9 cellular contexts compared by ENCODE assay signal in genomic region chr2:119234021-119235019, GRCh38. TPM values are rescaled to one million over a fixed set of nuclear protein-coding genes. Genes with fewer than 3 reads are reported as not detected.
A peak's percentile ranks its signal among the peaks of the same experiment; 100 is the strongest.
DNase-seq lines count a peak whose midpoint lies in the region; ATAC-seq, FAIRE-seq and TF ChIP-seq lines count a peak whose summit lies in the region.
"Had no signal": no experiment of that assay in that cellular context is flagged by ENCODE, and none has a peak within 500 bp of the region (broad histone marks: within the 10 kb centered on the region; RNA-seq: fewer than 3 reads in every experiment).

No MANE protein-coding gene starts in this region.

- no peak overlapping the region for H2BK5ac ChIP-seq in H1 (ENCODE audit: low read depth, low read length)

- no peak overlapping the region for H3K14ac ChIP-seq in H1 (ENCODE audit: insufficient read length)

- H3K79me2 ChIP-seq in H1 (ENCODE audit: control insufficient read depth in 1 of 2, insufficient read depth in 2 of 2, low read length in 2 of 2): no peaks in the 10 kb centered on the region

- no peak overlapping the region for H3K23ac ChIP-seq in H1 (ENCODE audit: insufficient read length)

- H4K91ac ChIP-seq in H1 (replicated peaks; ENCODE audit: insufficient read length, low read length): no peak overlapping the region

- H3K56ac ChIP-seq in H1 (replicated peaks; ENCODE audit: insufficient read length, low read depth, low read length): no peak overlapping the region

- no peaks in the 10 kb centered on the region for H3K36me3 ChIP-seq in H1 (ENCODE audit: control insufficient read depth in 2 of 4, insufficient read depth in 4 of 4, low read length in 3 of 4)
- H3K36me3 ChIP-seq in gastrocnemius medialis: no peaks in the 10 kb centered on the region
- H3K36me3 ChIP-seq in uterus: no peaks in the 10 kb centered on the region

- peak overlapping the region; percentile 74; the same call in 1 of the 2 replicates for H4K8ac ChIP-seq in H1 (ENCODE audit: extremely low read depth, insufficient read depth, low read length)

- H3K9ac ChIP-seq in H1 (replicated peaks in 1 of 4; ENCODE audit: extremely low read depth in 1 of 4, low read depth in 3 of 4, low read length in 3 of 4): no peak overlapping the region

- H3K4me1 ChIP-seq in H1 (replicated peaks in 1 of 4; ENCODE audit: control insufficient read depth in 3 of 4, insufficient read depth in 4 of 4, low read length in 3 of 4) (peaks cover 11 to 29% (median 17%) of the 10 kb centered on the region in 4 experiments), gastrocnemius medialis (peaks cover 78 to 80% of the 10 kb centered on the region in 2 donors), uterus (no peaks in the 10 kb centered on the region)

- H2AFZ ChIP-seq in H1 (ENCODE audit: low read length): no peak overlapping the region

- H3K27ac ChIP-seq in H1 (ENCODE audit: low read depth, low read length) (no peak overlapping the region), gastrocnemius medialis (peak overlapping the region; percentile 84 to 87 (median 85)), uterus (no peak overlapping the region)

- H2BK20ac ChIP-seq in H1 (ENCODE audit: low read length): no peak overlapping the region

- no peak overlapping the region for H3K4me2 ChIP-seq in H1 (ENCODE audit: insufficient read depth in 1 of 2, low read depth in 2 of 2, low read length in 2 of 2)

- peaks cover 2 to 12% of the 10 kb centered on the region in 2 experiments for H4K20me1 ChIP-seq in H1 (replicated peaks in 1 of 2; ENCODE audit: control insufficient read depth in 1 of 2, insufficient read depth in 2 of 2, low read length in 2 of 2)

- no peak overlapping the region for H2BK15ac ChIP-seq in H1 (ENCODE audit: low read length)

- TF ChIP-seq POLR2A in H1 (IDR thresholded peaks at IDR 0.05; ENCODE audit: control extremely low read depth in 1 of 2, low read depth in 2 of 2, low read length in 2 of 2) (no peak), gastrocnemius medialis (IDR thresholded peaks at IDR 0.05) (no peak), uterus (IDR thresholded peaks at IDR 0.05) (no peak)

- DNase-seq in SIG-M5 treated with dmso at 0.1 percent for 504 hours (lab: John Stamatoyannopoulos, UW; ENCODE audit: unreplicated experiment) (peak; percentile 14), SIG-M5 (lab: John Stamatoyannopoulos, UW) (no peak), NCI-H69 (lab: John Stamatoyannopoulos, UW) (peak; percentile 56), H1 (ENCODE audit: low read depth in 1 of 2, low spot score in 2 of 2) (peak in 1 of 2 experiments; percentile 70), gastrocnemius medialis (peak in 1 of 2 donors; percentile 67), medulla oblongata (ENCODE audit: extremely low spot score) (no peak), superior temporal gyrus (ENCODE audit: extremely low spot score) (no peak), uterus (no peak)
- DNase-seq: immature natural killer cell had no signal

- no peak overlapping the region for H2AK5ac ChIP-seq in H1 (ENCODE audit: low read depth, low read length)

- TF ChIP-seq RAD21 in H1 (IDR thresholded peaks at IDR 0.05 in 1 of 2, conservative IDR thresholded peaks at IDR 0.05 in 1 of 2; ENCODE audit: low read depth in 2 of 2, low read length in 2 of 2): peak; percentile 28 to 47

- H3K4ac ChIP-seq in H1 (replicated peaks; ENCODE audit: insufficient read length, low read depth, low read length): no peak overlapping the region

- intact Hi-C loops in gastrocnemius medialis (cut with DNase I; ENCODE audit: low total_unique reads) (loop anchor here (5.0 to 10.0 kb wide), 2 partner anchors 133 to 250 kb away; partner anchors contain the start of genes C2orf76 and DBI), uterus (cut with DNase I; ENCODE audit: low total_unique reads) (no loop called here)

- in situ Hi-C loops in gastrocnemius medialis (cut with MboI; ENCODE audit: low sequenced_read_pairs in 4 of 4): no loop called here

- H3K27me3 ChIP-seq in H1 (replicated peaks in 1 of 4; ENCODE audit: control insufficient read depth in 3 of 4, extremely low read depth in 1 of 4, insufficient read depth in 3 of 4, low read length in 3 of 4) (no peaks in the 10 kb centered on the region), gastrocnemius medialis (no peaks in the 10 kb centered on the region), uterus (no peaks in the 10 kb centered on the region)

- no peak overlapping the region for H3K18ac ChIP-seq in H1 (ENCODE audit: extremely low read depth, low read length)

- peak; percentile 39 to 71 for ATAC-seq in gastrocnemius medialis

- TF ChIP-seq CTCF in H1 (IDR thresholded peaks at IDR 0.05; ENCODE audit: control extremely low read depth in 1 of 3, insufficient read depth in 1 of 3, low read depth in 1 of 3, low read length in 3 of 3): peak; percentile 33 to 61 (median 47)
- peak in 2 of 5 experiments; percentile 9 to 41 for TF ChIP-seq CTCF in gastrocnemius medialis (IDR thresholded peaks at IDR 0.05 in 4 of 5, conservative IDR thresholded peaks at IDR 0.05 in 1 of 5)
- no peak for TF ChIP-seq CTCF in uterus (IDR thresholded peaks at IDR 0.05)

- no peak overlapping the region for H2BK12ac ChIP-seq in H1 (ENCODE audit: low read depth, low read length)

- POLR2A ChIA-PET in H1 (lab: Charles Lee; ENCODE audit: partially characterized antibody): interaction anchor here (1.4 to 1.8 kb wide), 2 partner anchors 10 to 30 kb away, joined by 3 to 5 read pairs; partner anchors contain the start of gene STEAP3

- H2BK120ac ChIP-seq in H1 (replicated peaks; ENCODE audit: low read depth, low read length): no peak overlapping the region

- peak; percentile 65 for FAIRE-seq in H1 (lab: Jason Lieb, UNC)

- 72% methylated on average over 12 of the region's 13 CpGs; no CpG with 5 or more reads in 1 of the 2 experiments for WGBS in H1 (ENCODE audit: extremely low coverage in 1 of 2, insufficient coverage in 1 of 2, insufficient read length in 1 of 2, insufficient replicate concordance in 2 of 2, low coverage in 1 of 2, low lambda C conversion rate in 2 of 2, missing lambda C conversion rate in 1 of 2), 2 experiments

- no peak overlapping the region for H3K4me3 ChIP-seq in H1 (ENCODE audit: extremely low read depth in 1 of 4, insufficient read depth in 2 of 4, low read depth in 3 of 4, low read length in 4 of 4)
- no peak overlapping the region for H3K4me3 ChIP-seq in gastrocnemius medialis
- H3K4me3 ChIP-seq in uterus: no peak overlapping the region

- peaks cover 12% of the 10 kb centered on the region; the same call in 1 of the 2 replicates for H3K79me1 ChIP-seq in H1 (ENCODE audit: low read depth, low read length)

- no peak overlapping the region for H4K5ac ChIP-seq in H1 (ENCODE audit: insufficient read length, low read depth, low read length)

- CTCF ChIA-PET in H1 (lab: Charles Lee; ENCODE audit: partially characterized antibody): interaction anchor here (0.6 to 5.5 kb wide), 30 partner anchors 9 to 351 kb away, joined by 3 to 36 read pairs (median 4); partner anchors contain the start of gene STEAP3

- H3K9me3 ChIP-seq in H1 (ENCODE audit: insufficient read depth in 2 of 2, low read depth in 1 of 2, low read length in 1 of 2) (no peaks in the 10 kb centered on the region), gastrocnemius medialis (no peaks in the 10 kb centered on the region), uterus (no peaks in the 10 kb centered on the region)

- no peak for TF ChIP-seq EP300 in H1 (IDR thresholded peaks at IDR 0.05; ENCODE audit: borderline replicate concordance in 1 of 2, low read depth in 2 of 2, low read length in 2 of 2)

- H3K23me2 ChIP-seq in H1 (ENCODE audit: low read depth, low read length): 0 out of 2 replicates have a peak, but pooled peaks cover 2% of the 10 kb centered on the region

TF ChIP-seq in H1, 55 proteins besides CTCF, POLR2A, EP300 and RAD21:
- peak; percentile 89 to 91; a peak in 3 of 4 replicates for TF ChIP-seq SIN3A (conservative IDR thresholded peaks at IDR 0.05 in 1 of 2, IDR thresholded peaks at IDR 0.05 in 1 of 2; ENCODE audit: low read depth in 1 of 2, low read length in 2 of 2)
- TF ChIP-seq MAX (IDR thresholded peaks at IDR 0.05): peak; percentile 44; the same call in 1 of the 2 replicates
- no peak for TF ChIP-seq RXRA (IDR thresholded peaks at IDR 0.05; ENCODE audit: insufficient read depth, low read depth, low read length)
- peak; percentile 19 for TF ChIP-seq TAF7 (optimal IDR thresholded peaks at IDR 0.05; ENCODE audit: borderline replicate concordance, low read depth, low read length)
- TF ChIP-seq HDAC2 (IDR thresholded peaks at IDR 0.05; ENCODE audit: borderline replicate concordance in 1 of 2, low read depth in 2 of 2, low read length in 2 of 2): 0 out of 4 replicates have a peak, but pooled peaks of 1 of the 2 experiments have one; percentile 41
- TF ChIP-seq TBP (IDR thresholded peaks at IDR 0.05; ENCODE audit: low read depth, low read length): no peak
- peak; percentile 37; the same call in 1 of the 2 replicates for TF ChIP-seq YY1 (IDR thresholded peaks at IDR 0.05; ENCODE audit: low read depth, low read length)
TF ChIP-seq in H1: peak in this region for 5.

RNA-seq across cellular contexts. Expression of gene STEAP3, which starts 10.7 kb away (rescaled TPM):
- 21.7 and 22.2 TPM in 2 replicates for total RNA-seq in H1 (2021; fragmentation: NEBNext Ultra II Directional; extraction: Animal tissue kit (Norgen Biotek cat#: 25700))
- 27.9 and 40.1 TPM in 2 replicates for polyA plus RNA-seq in H1 (2011; rRNA removed)
- 18.9 TPM for polyA plus RNA-seq in H1 (2011; cell fraction: cytosol; rRNA removed)
- polyA plus RNA-seq in H1 (2011; cell fraction: nucleus; rRNA removed): 37.7 TPM
- polyA plus RNA-seq in H1 (2012, experiment 1 of 2): 18.7 to 23.4 TPM (median 21.9 TPM) in 4 replicates
- 19.4 TPM for polyA plus RNA-seq in H1 (2012, experiment 2 of 2)
- polyA plus RNA-seq in H1 (2013, experiment 1 of 2): 25.2 TPM
- polyA plus RNA-seq in H1 (2013, experiment 2 of 2): 25.2 TPM
- polyA minus RNA-seq in H1 (2011; rRNA and poly(A)+ RNA removed): 21.9 and 35.2 TPM in 2 replicates
- 23.3 TPM for polyA minus RNA-seq in H1 (2011; cell fraction: cytosol; rRNA and poly(A)+ RNA removed)
- 23.5 TPM for polyA minus RNA-seq in H1 (2011; cell fraction: nucleus; rRNA and poly(A)+ RNA removed)
- total RNA-seq in gastrocnemius medialis (10 to 100 TPM; 10.1 to 21.7 (median 10.6) TPM), uterus (1 to 10 TPM; 2.3 to 5.9 (median 3.7) TPM)

Comparison
In these comparisons a context has a peak if more than half of its experiments do, and no peak if none do; other contexts are left out.
1. DNase-seq: peak in SIG-M5 treated with dmso at 0.1 percent for 504 hours (single experiment) and NCI-H69 (single experiment); none in SIG-M5 (single experiment), medulla oblongata (single experiment), superior temporal gyrus (single experiment) and uterus (0 of 2).
2. H3K27ac ChIP-seq: peak in gastrocnemius medialis (4 of 4); none in H1 (single experiment) and uterus (0 of 2).
3. CTCF ChIP-seq: peak in H1 (3 of 3); none in uterus (0 of 4).